13 cellular contexts compared by ENCODE assay signal in the genomic region with DNA sequence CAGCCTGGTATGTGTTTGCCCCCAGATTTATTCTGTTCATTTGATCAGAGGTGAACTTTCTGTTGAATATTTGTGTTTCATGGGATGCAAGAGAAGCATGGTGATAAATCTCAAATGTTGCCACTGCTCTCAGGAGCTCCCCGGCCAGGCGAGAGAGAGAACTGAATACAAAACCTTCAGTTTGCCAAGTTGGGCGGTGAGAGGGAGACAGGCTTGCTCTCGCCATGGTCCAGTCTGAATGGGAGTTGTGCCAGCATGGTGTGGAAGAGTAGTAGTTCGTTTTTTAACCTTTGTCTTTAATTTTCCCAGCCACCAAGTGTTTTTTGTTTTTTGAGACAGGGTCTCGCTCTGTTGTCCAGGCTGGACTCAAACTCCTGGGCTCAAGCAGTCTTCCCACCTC. TPM values are rescaled to one million over a fixed set of nuclear protein-coding genes. Genes with fewer than 3 reads are reported as not detected.
DNase-seq lines count a peak whose midpoint lies in the region; ATAC-seq and TF ChIP-seq lines count a peak whose summit lies in the region.
"Had no signal": no experiment of that assay in that cellular context is flagged by ENCODE, and none has a peak within 500 bp of the region (broad histone marks: within the 10 kb centered on the region; RNA-seq: fewer than 3 reads in every experiment).

No MANE protein-coding gene starts in this region.

- peaks cover 55% of the 10 kb centered on the region for H3K4me1 Mint-ChIP-seq in activated naive CD4-positive, alpha-beta T cell treated with anti-CD3 and anti-CD28 coated beads, Interleukin-2, amount 10 ng/mL, durations not matched to agents 7 days and 5 days

- no peak overlapping the region for H3K4me3 ChIP-seq in SK-N-MC
- peak overlapping the region in 1 of 4 experiments; percentile 93 for H3K4me3 ChIP-seq in fibroblast of lung (replicated peaks in 1 of 4; ENCODE audit: control extremely low read depth in 1 of 4, insufficient read depth in 1 of 4, low read depth in 3 of 4, low read length in 4 of 4)
- H3K4me3 ChIP-seq in tibial nerve, result no peak overlapping the region
- H3K4me3 ChIP-seq in lower leg skin (ENCODE audit: low read depth, poor library complexity, severe bottlenecking), result no peak overlapping the region
- H3K4me3 ChIP-seq: vagina had no signal

- H3K9me3 Mint-ChIP-seq in activated naive CD4-positive, alpha-beta T cell treated with anti-CD3 and anti-CD28 coated beads, Interleukin-2, amount 50 U/mL, for 72 hours, result no peaks in the 10 kb centered on the region
- no peaks in the 10 kb centered on the region for H3K9me3 Mint-ChIP-seq in activated naive CD4-positive, alpha-beta T cell treated with anti-CD3 and anti-CD28 coated beads, Interleukin-2, amount 10 ng/mL, durations not matched to agents 7 days and 5 days

- TF ChIP-seq CTCF in fibroblast of lung (conservative IDR thresholded peaks at IDR 0.05 in 1 of 2, IDR thresholded peaks at IDR 0.05 in 1 of 2; ENCODE audit: low read depth in 1 of 2, low read length in 2 of 2) (no peak), tibial nerve (IDR thresholded peaks at IDR 0.05) (no peak), lower leg skin (IDR thresholded peaks at IDR 0.05) (no peak)

- intact Hi-C loops in lower leg skin (cut with DNase I; ENCODE audit: low total_unique reads), result no loop called here
- intact Hi-C loops in head of caudate nucleus (cut with DNase I), result no loop called here

- CTCF ChIA-PET in activated naive CD4-positive, alpha-beta T cell treated with anti-CD3 and anti-CD28 coated beads, Interleukin-2, amount 10 ng/mL, durations not matched to agents 7 days and 5 days (lab: Charles Lee), result interaction anchor here (0.6 to 3.0 kb wide), 4 partner anchors 11 to 497 kb away, joined by 3 to 8 read pairs (median 4); no protein-coding TSS in a partner anchor

- no peak for ATAC-seq in activated naive CD4-positive, alpha-beta T cell treated with anti-CD3 and anti-CD28 coated beads, Interleukin-2, amount 50 U/mL, for 72 hours
- no peak for ATAC-seq in HG02623 (IDR thresholded peaks at IDR 0.05; ENCODE audit: unreplicated experiment)
- ATAC-seq: heart left ventricle, left ventricle myocardium superior had no signal

- H3K4me3 Mint-ChIP-seq in activated naive CD4-positive, alpha-beta T cell treated with anti-CD3 and anti-CD28 coated beads, Interleukin-2, amount 10 ng/mL, durations not matched to agents 7 days and 5 days, result no peak overlapping the region

- H3K4me2 ChIP-seq in fibroblast of lung (ENCODE audit: extremely low read depth, insufficient read depth, low read length), result peak overlapping the region; percentile 99

- no peak for TF ChIP-seq EP300 in tibial nerve (IDR thresholded peaks at IDR 0.05)

- H3K4me1 ChIP-seq in fibroblast of lung (ENCODE audit: control insufficient read depth, extremely low read depth, insufficient read depth, low read length) (peaks cover 37% of the 10 kb centered on the region), tibial nerve (peaks cover 0 to 75% (median 34%) of the 10 kb centered on the region in 4 donors)

- H3K27ac Mint-ChIP-seq in activated naive CD4-positive, alpha-beta T cell treated with anti-CD3 and anti-CD28 coated beads, Interleukin-2, amount 50 U/mL, for 72 hours, result peak overlapping the region; percentile 62 to 68
- H3K27ac Mint-ChIP-seq in activated naive CD4-positive, alpha-beta T cell treated with anti-CD3 and anti-CD28 coated beads, Interleukin-2, amount 10 ng/mL, durations not matched to agents 7 days and 5 days, result no peak overlapping the region

- TF ChIP-seq POLR2A in tibial nerve (IDR thresholded peaks at IDR 0.05) (no peak), lower leg skin (IDR thresholded peaks at IDR 0.05) (no peak)

- 59% methylated on average over 6 of the region's 6 CpGs for WGBS in tibial nerve, 2 donors
- 72 to 77% methylated on average over 6 of the region's 6 CpGs for WGBS in lower leg skin, 2 donors

- no peaks in the 10 kb centered on the region for H3K27me3 ChIP-seq in fibroblast of lung (ENCODE audit: control insufficient read depth, insufficient read depth, low read length)
- H3K27me3 ChIP-seq in tibial nerve, result no peaks in the 10 kb centered on the region
- H3K27me3 ChIP-seq: heart left ventricle, vagina had no signal

- no peak overlapping the region for H2AFZ ChIP-seq in fibroblast of lung (ENCODE audit: low read length)

- peaks cover 12 to 18% of the 10 kb centered on the region in 2 donors for H3K36me3 Mint-ChIP-seq in activated naive CD4-positive, alpha-beta T cell treated with anti-CD3 and anti-CD28 coated beads, Interleukin-2, amount 50 U/mL, for 72 hours
- H3K36me3 Mint-ChIP-seq in activated naive CD4-positive, alpha-beta T cell treated with anti-CD3 and anti-CD28 coated beads, Interleukin-2, amount 10 ng/mL, durations not matched to agents 7 days and 5 days, result peaks cover 24% of the 10 kb centered on the region

- H3K79me2 ChIP-seq in fibroblast of lung (ENCODE audit: control insufficient read depth, insufficient read depth, low read length), result peaks cover 77% of the 10 kb centered on the region

- H3K27me3 Mint-ChIP-seq in activated naive CD4-positive, alpha-beta T cell treated with anti-CD3 and anti-CD28 coated beads, Interleukin-2, amount 10 ng/mL, durations not matched to agents 7 days and 5 days, result peaks cover 5% of the 10 kb centered on the region

- no peaks in the 10 kb centered on the region for H4K20me1 ChIP-seq in fibroblast of lung (ENCODE audit: control insufficient read depth, extremely low read depth, insufficient read depth, low read length)

- no peaks in the 10 kb centered on the region for H3K9me3 ChIP-seq in SK-N-MC (ENCODE audit: low read depth, low read length)
- H3K9me3 ChIP-seq in fibroblast of lung (ENCODE audit: control insufficient read depth, insufficient read depth, low read depth, low read length), result no peaks in the 10 kb centered on the region
- no peaks in the 10 kb centered on the region for H3K9me3 ChIP-seq in tibial nerve
- H3K9me3 ChIP-seq: heart left ventricle, vagina had no signal

- H3K36me3 ChIP-seq in SK-N-MC (ENCODE audit: insufficient read depth, low read length) (peaks cover 44% of the 10 kb centered on the region), fibroblast of lung (ENCODE audit: control insufficient read depth, insufficient read depth, low read length) (peaks cover 8% of the 10 kb centered on the region), tibial nerve (peaks cover 0 to 14% (median 0%) of the 10 kb centered on the region in 3 donors)

- H3K27ac ChIP-seq in SK-N-MC (no peak overlapping the region), fibroblast of lung (ENCODE audit: insufficient read depth, low read length) (peak overlapping the region; percentile 96), tibial nerve (peak overlapping the region in 3 of 4 donors; percentile 37 to 91 (median 72))
- H3K27ac ChIP-seq: vagina had no signal

- peak overlapping the region; percentile 95 for H3K9ac ChIP-seq in SK-N-MC (ENCODE audit: insufficient read length)
- no peak overlapping the region for H3K9ac ChIP-seq in fibroblast of lung (ENCODE audit: insufficient read depth, low read length)

- no peak for DNase-seq in activated naive CD4-positive, alpha-beta T cell treated with anti-CD3 and anti-CD28 coated beads, Interleukin-2, amount 50 U/mL, for 72 hours (ENCODE audit: low spot score in 2 of 2)
- DNase-seq in activated naive CD4-positive, alpha-beta T cell treated with anti-CD3 and anti-CD28 coated beads, Interleukin-2, amount 10 ng/mL, durations not matched to agents 7 days and 5 days, result no peak
- DNase-seq in SK-N-MC (ENCODE audit: low read depth, low spot score), result no peak
- DNase-seq in fibroblast of lung (ENCODE audit: low read depth in 2 of 2), result no peak
- DNase-seq in tibial nerve (ENCODE audit: low spot score in 2 of 2), result no peak
- no peak for DNase-seq in lower leg skin (ENCODE audit: low spot score in 2 of 2)
- DNase-seq in head of caudate nucleus, result no peak
- DNase-seq: aorta; heart left ventricle; left ventricle myocardium superior; NK-92 treated with Interleukin-12 subunit alpha and Interleukin-12 subunit beta, amount 100 ng/mL, for 24 hours had no signal

RNA-seq across cellular contexts. Expression of a gene that starts 2.7 kb away (rescaled TPM):
- total RNA-seq in activated naive CD4-positive, alpha-beta T cell treated with anti-CD3 and anti-CD28 coated beads, Interleukin-2, amount 50 U/mL, for 72 hours, result 10 to 100 TPM; 47.5 to 56.4 TPM
- total RNA-seq in fibroblast of lung (33.1 and 34.2 TPM in 2 replicates), tibial nerve (10 to 100 TPM; 23.9 to 30.6 (median 27.5) TPM), lower leg skin (10 to 100 TPM; 19.7 to 31.0 (median 25.7) TPM)
- polyA plus RNA-seq in fibroblast of lung, result 51.9 and 62.1 TPM in 2 replicates
- 64.3 and 83.1 TPM in 2 replicates for polyA plus RNA-seq in fibroblast of lung (2012)
- polyA minus RNA-seq in fibroblast of lung (ENCODE audit: low replicate concordance), result 33.0 and 46.7 TPM in 2 replicates

RNA-seq across cellular contexts. Expression of a gene that starts 7.8 kb away (rescaled TPM):
- total RNA-seq in activated naive CD4-positive, alpha-beta T cell treated with anti-CD3 and anti-CD28 coated beads, Interleukin-2, amount 50 U/mL, for 72 hours, result under 1 TPM in 1 of 2 donors, not detected in 1; 0.41 TPM
- total RNA-seq in fibroblast of lung (0.17 and 0.26 TPM in 2 replicates), tibial nerve (1 to 10 TPM in 3 of 4 donors, under 1 TPM in 1; 0.90 to 1.7 (median 1.3) TPM), lower leg skin (not detected)
- polyA plus RNA-seq in fibroblast of lung, result 0.14 and 0.16 TPM in 2 replicates
- 0.12 TPM in 1 of 2 replicates, not detected in the other for polyA plus RNA-seq in fibroblast of lung (2012)
- not detected in 2 replicates for polyA minus RNA-seq in fibroblast of lung (ENCODE audit: low replicate concordance)
- total RNA-seq: heart left ventricle, left ventricle myocardium superior, vagina had no signal
- polyA plus RNA-seq: heart left ventricle had no signal

RNA-seq across cellular contexts. Expression of a gene that starts 13.2 kb away (rescaled TPM):
- 10 to 100 TPM; 16.3 to 17.6 TPM for total RNA-seq in activated naive CD4-positive, alpha-beta T cell treated with anti-CD3 and anti-CD28 coated beads, Interleukin-2, amount 50 U/mL, for 72 hours
- total RNA-seq in fibroblast of lung (14.4 and 14.9 TPM in 2 replicates), tibial nerve (10 to 100 TPM; 14.9 to 25.5 (median 22.4) TPM), lower leg skin (10 to 100 TPM; 33.0 to 46.9 (median 40.1) TPM)
- polyA plus RNA-seq in fibroblast of lung, result 15.4 and 21.1 TPM in 2 replicates
- polyA plus RNA-seq in fibroblast of lung (2012), result 15.8 and 22.9 TPM in 2 replicates
- polyA minus RNA-seq in fibroblast of lung (ENCODE audit: low replicate concordance), result 19.8 and 21.4 TPM in 2 replicates

RNA-seq across cellular contexts. Expression of a gene that starts 36.7 kb away (rescaled TPM):
- 1 to 10 TPM in 1 of 2 donors, not detected in 1; 1.7 TPM for total RNA-seq in activated naive CD4-positive, alpha-beta T cell treated with anti-CD3 and anti-CD28 coated beads, Interleukin-2, amount 50 U/mL, for 72 hours
- total RNA-seq in fibroblast of lung (4.6 and 11.7 TPM in 2 replicates), tibial nerve (10 to 100 TPM in 3 of 4 donors, 1 to 10 TPM in 1; 9.6 to 32.1 (median 14.9) TPM), lower leg skin (10 to 100 TPM; 10.7 to 24.1 (median 16.6) TPM)
- 3.4 and 4.4 TPM in 2 replicates for polyA plus RNA-seq in fibroblast of lung
- polyA plus RNA-seq in fibroblast of lung (2012), result 13.0 and 15.9 TPM in 2 replicates
- 2.3 and 2.7 TPM in 2 replicates for polyA minus RNA-seq in fibroblast of lung (ENCODE audit: low replicate concordance)
